8 cellular contexts compared by ENCODE assay signal in the genomic region with DNA sequence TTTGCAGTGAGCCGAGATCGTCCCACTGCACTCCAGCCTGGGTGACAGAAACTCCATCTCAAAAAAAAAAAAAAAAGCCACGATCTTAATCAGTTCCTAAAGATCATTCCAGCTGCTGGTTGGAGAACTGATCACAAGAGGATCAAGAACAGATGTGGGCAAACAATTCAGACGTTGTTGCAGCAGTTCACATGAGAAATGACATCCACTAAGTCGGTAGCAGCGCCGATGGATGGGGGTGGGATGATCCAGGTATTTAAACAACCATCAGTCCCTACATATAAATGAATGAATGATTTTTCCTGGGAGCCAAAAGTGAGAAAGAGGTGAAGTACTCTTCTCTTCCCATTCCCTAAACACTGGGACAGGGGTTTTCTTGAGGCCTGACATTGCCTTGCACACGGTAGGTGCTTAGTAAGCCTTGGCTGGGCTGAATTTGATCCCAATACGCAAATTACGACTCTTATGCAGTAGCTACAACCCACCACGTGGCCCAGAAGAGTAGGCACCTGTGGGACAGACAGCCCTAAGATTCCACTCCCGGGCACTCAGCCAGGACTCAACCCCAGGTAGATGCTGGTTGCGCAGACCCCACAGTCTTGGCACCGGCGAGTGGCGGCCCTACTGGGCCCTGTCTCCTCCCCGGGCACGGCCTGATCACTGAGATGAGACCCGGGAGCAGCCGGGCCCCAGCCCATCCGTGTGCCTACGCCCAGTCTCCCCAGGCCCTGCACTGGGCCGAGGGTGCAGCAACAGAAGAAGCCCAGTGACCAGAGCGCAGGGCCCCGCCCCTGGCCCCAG. TPM values are rescaled to one million over a fixed set of nuclear protein-coding genes. Genes with fewer than 3 reads are reported as not detected.
DNase-seq lines count a peak whose midpoint lies in the region; ATAC-seq, FAIRE-seq and TF ChIP-seq lines count a peak whose summit lies in the region.

No MANE protein-coding gene starts in this region.

- FAIRE-seq in bronchial epithelial cell (lab: Jason Lieb, UNC) = no peak

- H3K9me3 Mint-ChIP-seq in memory B cell = no peaks in the 10 kb centered on the region

- H3K9me3 ChIP-seq in OCI-LY3 (ENCODE audit: insufficient read depth, low read length) = no peaks in the 10 kb centered on the region
- no peaks in the 10 kb centered on the region for H3K9me3 ChIP-seq in upper lobe of right lung

- H3K27ac ChIP-seq in OCI-LY3 (ENCODE audit: low read length) = peak overlapping the region; percentile 35
- peak overlapping the region; percentile 96 for H3K27ac ChIP-seq in upper lobe of right lung

- peaks cover 27% of the 10 kb centered on the region for H3K4me1 Mint-ChIP-seq in memory B cell

- DNase-seq in NCI-H2107 treated with DMSO at 0.1 percent for 48 hours (lab: John Stamatoyannopoulos, UW; ENCODE audit: unreplicated experiment) = peak; percentile 39
- no peak for DNase-seq in NCI-H2107 (lab: John Stamatoyannopoulos, UW)
- peak; percentile 37 for DNase-seq in bronchial epithelial cell (ENCODE audit: low read depth)
- peak in 1 of 2 donors; percentile 25 for DNase-seq in memory B cell (ENCODE audit: low spot score in 2 of 2)
- DNase-seq in upper lobe of right lung = no peak
- no peak for DNase-seq in H4 (ENCODE audit: low spot score)

- H3K27me3 Mint-ChIP-seq in memory B cell = no peaks in the 10 kb centered on the region

- H3K79me2 ChIP-seq in OCI-LY3 (ENCODE audit: low read length) = 0 out of 2 replicates have a peak, but pooled peaks cover 6% of the 10 kb centered on the region

- H3K4me3 Mint-ChIP-seq in memory B cell = peak overlapping the region; percentile 92

- peak overlapping the region; percentile 85 for H3K4me2 ChIP-seq in OCI-LY3 (ENCODE audit: low read length)

- H3K4me1 ChIP-seq in OCI-LY3 (ENCODE audit: low read length) = peaks cover 9% of the 10 kb centered on the region
- H3K4me1 ChIP-seq in upper lobe of right lung = peaks cover 22% of the 10 kb centered on the region

- peak; percentile 20 for ATAC-seq in HG02840 (IDR thresholded peaks at IDR 0.05; ENCODE audit: low FRiP score, unreplicated experiment)
- ATAC-seq in memory B cell (ENCODE audit: low read depth) = peak; percentile 50
- ATAC-seq in upper lobe of right lung = peak; percentile 1

- no peaks in the 10 kb centered on the region for H4K20me1 ChIP-seq in OCI-LY3 (ENCODE audit: insufficient read depth, low read length)

- peak overlapping the region; percentile 12; the same call in 1 of the 2 replicates for H2AFZ ChIP-seq in OCI-LY3 (ENCODE audit: low read depth, low read length)

- H3K36me3 ChIP-seq in OCI-LY3 (replicated peaks; ENCODE audit: low read depth, low read length) = peaks cover 16% of the 10 kb centered on the region
- H3K36me3 ChIP-seq in bronchial epithelial cell (ENCODE audit: control insufficient read depth, insufficient read depth, low read length) = peaks cover 20% of the 10 kb centered on the region
- H3K36me3 ChIP-seq in upper lobe of right lung = peaks cover 33% of the 10 kb centered on the region

- peak overlapping the region; percentile 92 for H3K4me3 ChIP-seq in OCI-LY3 (ENCODE audit: low read length)
- peak overlapping the region; percentile 56 for H3K4me3 ChIP-seq in bronchial epithelial cell (ENCODE audit: low read depth, low read length)
- peak overlapping the region; percentile 91 for H3K4me3 ChIP-seq in upper lobe of right lung

- H3K27me3 ChIP-seq in OCI-LY3 (ENCODE audit: low read depth, low read length) (peaks cover 5% of the 10 kb centered on the region), bronchial epithelial cell (ENCODE audit: control insufficient read depth, insufficient read depth, low read length) (no peaks in the 10 kb centered on the region), upper lobe of right lung (no peaks in the 10 kb centered on the region)

- intact Hi-C loops in upper lobe of right lung (cut with DNase I) = no loop called here

- peak overlapping the region; percentile 96 for H3K27ac Mint-ChIP-seq in memory B cell

- TF ChIP-seq CTCF in OCI-LY3 (IDR thresholded peaks at IDR 0.05; ENCODE audit: low read depth, low read length) = no peak
- TF ChIP-seq CTCF in bronchial epithelial cell (IDR thresholded peaks at IDR 0.05; ENCODE audit: insufficient read depth, low read length, severe bottlenecking) = no peak
- no peak for TF ChIP-seq CTCF in upper lobe of right lung (IDR thresholded peaks at IDR 0.05)

- peaks cover 18% of the 10 kb centered on the region for H3K36me3 Mint-ChIP-seq in memory B cell

- peak overlapping the region; percentile 78 for H3K9ac ChIP-seq in OCI-LY3 (ENCODE audit: low read length)

RNA-seq across cellular contexts. Expression of a gene that starts 0.6 kb away (rescaled TPM):
- 18.7 and 25.9 TPM in 2 replicates for total RNA-seq in bronchial epithelial cell
- total RNA-seq in upper lobe of right lung = 50.4 TPM
- total RNA-seq in H4 (2014; rRNA removed; shearing (Covaris generic)) = 5.5 and 5.6 TPM in 2 replicates

RNA-seq across cellular contexts. Expression of a gene that starts 18.8 kb away (rescaled TPM):
- 75.5 and 81.6 TPM in 2 replicates for total RNA-seq in bronchial epithelial cell
- 34.6 TPM for total RNA-seq in upper lobe of right lung
- total RNA-seq in H4 (2014; rRNA removed; shearing (Covaris generic)) = 265 and 375 TPM in 2 replicates

RNA-seq across cellular contexts. Expression of a gene that starts 24.7 kb away (rescaled TPM):
- total RNA-seq in bronchial epithelial cell (not detected in 2 replicates), upper lobe of right lung (not detected)
- 0.06 TPM in 1 of 2 replicates, not detected in the other for total RNA-seq in H4 (2014; rRNA removed; shearing (Covaris generic))

RNA-seq across cellular contexts. Expression of a gene that starts 28.8 kb away (rescaled TPM):
- 1.3 and 1.8 TPM in 2 replicates for total RNA-seq in bronchial epithelial cell
- total RNA-seq in upper lobe of right lung = 232 TPM
- 18.3 and 20.2 TPM in 2 replicates for total RNA-seq in H4 (2014; rRNA removed; shearing (Covaris generic))

Comparison
In these comparisons a context has a peak if more than half of its experiments do, and no peak if none do; other contexts are left out.
1. DNase-seq: peak in NCI-H2107 treated with DMSO at 0.1 percent for 48 hours (single experiment) and bronchial epithelial cell (single experiment); none in NCI-H2107 (single experiment), upper lobe of right lung (single experiment) and H4 (single experiment).
2. Peak in every context shown above with its lines, with median percentiles within 50 percentile points of each other: ATAC-seq and H3K4me3 ChIP-seq.